ENCODE assay signal across 8 cellular contexts in the genomic region with DNA sequence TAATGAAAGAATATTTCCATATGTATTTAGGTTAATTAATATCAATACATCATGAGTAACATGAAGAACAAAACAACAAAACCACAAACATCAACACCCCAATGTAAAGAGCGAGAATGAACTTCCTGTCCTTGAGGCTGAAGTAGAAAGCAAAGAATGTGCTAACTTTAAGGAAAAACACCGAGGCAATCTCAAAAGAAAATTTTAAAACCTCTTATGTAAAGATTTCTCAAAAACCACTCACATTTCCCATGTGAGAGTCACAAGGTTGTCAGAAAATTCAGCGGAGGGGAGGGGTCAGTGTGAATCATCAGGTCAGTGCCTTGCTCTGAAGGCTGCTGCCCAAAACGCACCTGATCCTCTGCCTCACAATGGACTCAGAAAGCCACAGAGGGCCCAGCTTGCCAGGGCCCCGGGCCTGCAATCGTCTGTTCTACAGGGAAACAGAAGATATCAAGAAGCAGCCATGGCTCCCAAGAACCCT. TPM values are rescaled to one million over a fixed set of nuclear protein-coding genes. Genes with fewer than 3 reads are reported as not detected.
DNase-seq lines count a peak whose midpoint lies in the region; ATAC-seq and TF ChIP-seq lines count a peak whose summit lies in the region.

No MANE protein-coding gene starts in this region.

- intact Hi-C loops in Calu3 (cut with micrococcal nuclease; ENCODE audit: unreplicated experiment) (no loop called here), Caco-2 (cut with micrococcal nuclease; ENCODE audit: unreplicated experiment) (loop anchor here (2.0 kb wide), 1 partner anchor 13 kb away; the partner anchor contains the start of gene NPC1)

- H3K27me3 Mint-ChIP-seq in Calu3 (ENCODE audit: unreplicated experiment) (no peaks in the 10 kb centered on the region), Caco-2 (ENCODE audit: insufficient read depth, unreplicated experiment) (no peaks in the 10 kb centered on the region)
- no peaks in the 10 kb centered on the region for H3K27me3 Mint-ChIP-seq in naive thymus-derived CD8-positive, alpha-beta T cell
- no peaks in the 10 kb centered on the region for H3K27me3 Mint-ChIP-seq in stimulated activated naive B cell treated with anti-CD40 and anti-IgM and Interleukin-4, amounts not matched to agents 10 μg/mL and 1 μg/mL and 100 μg/mL, for 72 hours

- BruUV-seq in Calu3 (replicated peaks; lab: Mats Ljungman, UMichigan) (no TSS peak), Caco-2 (replicated peaks; lab: Mats Ljungman, UMichigan) (no TSS peak)

- POLR2A ChIA-PET in RWPE1 (lab: Yijun Ruan, JAX; ENCODE audit: low non-redundant PET): no interaction called here
- POLR2A ChIA-PET in naive thymus-derived CD8-positive, alpha-beta T cell (lab: Charles Lee): interaction anchor here (1.2 kb wide), 1 partner anchor 11 kb away, joined by 5 read pairs; no protein-coding TSS in a partner anchor
- POLR2A ChIA-PET in Caco-2 (lab: Charles Lee): no interaction called here

- DNase-seq in Calu3 (no peak), RWPE1 (ENCODE audit: low spot score) (peak; percentile 54), NCI-H2171 treated with DMSO at 0.1 percent for 48 hours (lab: John Stamatoyannopoulos, UW) (no peak), Caco-2 (no peak)
- DNase-seq in central memory CD4-positive, alpha-beta T cell: peak; percentile 48
- DNase-seq in naive thymus-derived CD8-positive, alpha-beta T cell: peak in 4 of 10 donors; percentile 6 to 21 (median 10)
- no peak for DNase-seq in stimulated activated naive B cell treated with anti-CD40 and anti-IgM and Interleukin-4, amounts not matched to agents 10 μg/mL and 1 μg/mL and 100 μg/mL, for 72 hours

- H3K4me3 ChIP-seq in Caco-2 (ENCODE audit: low read depth, low read length): no peak overlapping the region

- peak overlapping the region; percentile 62 for H3K27ac ChIP-seq in RWPE1

- peak; percentile 33 to 35 for ATAC-seq in naive thymus-derived CD8-positive, alpha-beta T cell
- ATAC-seq in HG03432 (IDR thresholded peaks at IDR 0.05; ENCODE audit: unreplicated experiment): no peak
- ATAC-seq in stimulated activated naive B cell treated with anti-CD40 and anti-IgM and Interleukin-4, amounts not matched to agents 10 μg/mL and 1 μg/mL and 100 μg/mL, for 72 hours (replicated peaks): no peak

- peak overlapping the region; percentile 37 for H3K27ac Mint-ChIP-seq in Calu3 (ENCODE audit: unreplicated experiment)
- peak overlapping the region; percentile 81 to 94 (median 90) for H3K27ac Mint-ChIP-seq in naive thymus-derived CD8-positive, alpha-beta T cell
- no peak overlapping the region for H3K27ac Mint-ChIP-seq in stimulated activated naive B cell treated with anti-CD40 and anti-IgM and Interleukin-4, amounts not matched to agents 10 μg/mL and 1 μg/mL and 100 μg/mL, for 72 hours
- no peak overlapping the region for H3K27ac Mint-ChIP-seq in Caco-2 (ENCODE audit: unreplicated experiment)

- H3K27me3 ChIP-seq in Caco-2 (replicated peaks; ENCODE audit: control insufficient read depth, insufficient read depth, low read length): no peaks in the 10 kb centered on the region

- no peaks in the 10 kb centered on the region for H3K36me3 ChIP-seq in Caco-2 (ENCODE audit: control insufficient read depth, insufficient read depth, low read length)

- no peaks in the 10 kb centered on the region for H3K9me3 ChIP-seq in Caco-2

- peaks cover 15% of the 10 kb centered on the region for H3K4me1 ChIP-seq in Caco-2

- H3K4me1 Mint-ChIP-seq in Calu3 (ENCODE audit: low read depth, unreplicated experiment) (peaks cover 30% of the 10 kb centered on the region), Caco-2 (ENCODE audit: low read depth, unreplicated experiment) (no peaks in the 10 kb centered on the region)
- H3K4me1 Mint-ChIP-seq in naive thymus-derived CD8-positive, alpha-beta T cell: peaks cover 13 to 67% (median 38%) of the 10 kb centered on the region in 4 donors
- peaks cover 13 to 21% of the 10 kb centered on the region in 2 donors for H3K4me1 Mint-ChIP-seq in stimulated activated naive B cell treated with anti-CD40 and anti-IgM and Interleukin-4, amounts not matched to agents 10 μg/mL and 1 μg/mL and 100 μg/mL, for 72 hours

- TF ChIP-seq CTCF in Calu3 (IDR thresholded peaks at IDR 0.05; ENCODE audit: unreplicated experiment) (no peak), RWPE1 (conservative IDR thresholded peaks at IDR 0.05; ENCODE audit: low read depth) (no peak), Caco-2 (IDR thresholded peaks at IDR 0.05; ENCODE audit: insufficient read depth in 1 of 2, low read depth in 1 of 2, low read length in 1 of 2, severe bottlenecking in 1 of 2, unreplicated experiment in 1 of 2) (no peak)

- H3K36me3 Mint-ChIP-seq in Calu3 (ENCODE audit: insufficient read depth, unreplicated experiment) (peaks cover 48% of the 10 kb centered on the region), Caco-2 (ENCODE audit: insufficient read depth, unreplicated experiment) (peaks cover 19% of the 10 kb centered on the region)
- H3K36me3 Mint-ChIP-seq in naive thymus-derived CD8-positive, alpha-beta T cell: peaks cover 0 to 39% (median 13%) of the 10 kb centered on the region in 3 donors
- H3K36me3 Mint-ChIP-seq in stimulated activated naive B cell treated with anti-CD40 and anti-IgM and Interleukin-4, amounts not matched to agents 10 μg/mL and 1 μg/mL and 100 μg/mL, for 72 hours: peaks cover 34 to 51% of the 10 kb centered on the region in 2 donors

- H3K4me3 Mint-ChIP-seq in Calu3 (ENCODE audit: low read depth, unreplicated experiment) (peak overlapping the region; percentile 12), Caco-2 (ENCODE audit: unreplicated experiment) (no peak overlapping the region)
- peak overlapping the region; percentile 29 to 70 (median 62) for H3K4me3 Mint-ChIP-seq in naive thymus-derived CD8-positive, alpha-beta T cell
- no peak overlapping the region for H3K4me3 Mint-ChIP-seq in stimulated activated naive B cell treated with anti-CD40 and anti-IgM and Interleukin-4, amounts not matched to agents 10 μg/mL and 1 μg/mL and 100 μg/mL, for 72 hours

- H3K9me3 Mint-ChIP-seq in Calu3 (ENCODE audit: low read depth, unreplicated experiment) (no peaks in the 10 kb centered on the region), Caco-2 (ENCODE audit: unreplicated experiment) (no peaks in the 10 kb centered on the region)
- no peaks in the 10 kb centered on the region for H3K9me3 Mint-ChIP-seq in naive thymus-derived CD8-positive, alpha-beta T cell
- H3K9me3 Mint-ChIP-seq in stimulated activated naive B cell treated with anti-CD40 and anti-IgM and Interleukin-4, amounts not matched to agents 10 μg/mL and 1 μg/mL and 100 μg/mL, for 72 hours: no peaks in the 10 kb centered on the region

- CTCF ChIA-PET in Calu3 (lab: Charles Lee): no interaction called here
- CTCF ChIA-PET in RWPE1 (lab: Yijun Ruan, JAX): no interaction called here
- CTCF ChIA-PET in Caco-2 (lab: Charles Lee): no interaction called here

RNA-seq across cellular contexts. Expression of gene NPC1, which starts 12.3 kb away (rescaled TPM):
- 82.6 and 84.7 TPM in 2 replicates for total RNA-seq in Calu3 (2022)
- total RNA-seq in naive thymus-derived CD8-positive, alpha-beta T cell: 10 to 100 TPM; 34.9 to 38.8 TPM
- polyA plus RNA-seq in naive thymus-derived CD8-positive, alpha-beta T cell: 10 to 100 TPM in 2 of 3 donors, 1 to 10 TPM in 1; 5.0 to 15.5 (median 11.8) TPM
- 29.5 and 32.8 TPM in 2 replicates for total RNA-seq in Caco-2 (2022)

Comparison
In these comparisons a context has a peak if more than half of its experiments do, and no peak if none do; other contexts are left out.
1. DNase-seq: peak in RWPE1 (single experiment) and central memory CD4-positive, alpha-beta T cell (single experiment); none in Calu3 (single experiment), stimulated activated naive B cell treated with anti-CD40 and anti-IgM and Interleukin-4, amounts not matched to agents 10 μg/mL and 1 μg/mL and 100 μg/mL, for 72 hours (single experiment), NCI-H2171 treated with DMSO at 0.1 percent for 48 hours (single experiment) and Caco-2 (0 of 2).
2. H3K27ac Mint-ChIP-seq: peak in Calu3 (single experiment) and naive thymus-derived CD8-positive, alpha-beta T cell (10 of 10); none in stimulated activated naive B cell treated with anti-CD40 and anti-IgM and Interleukin-4, amounts not matched to agents 10 μg/mL and 1 μg/mL and 100 μg/mL, for 72 hours (single experiment) and Caco-2 (single experiment).
3. H3K4me3 Mint-ChIP-seq: peak in Calu3 (single experiment) and naive thymus-derived CD8-positive, alpha-beta T cell (10 of 10); none in stimulated activated naive B cell treated with anti-CD40 and anti-IgM and Interleukin-4, amounts not matched to agents 10 μg/mL and 1 μg/mL and 100 μg/mL, for 72 hours (0 of 2) and Caco-2 (single experiment).
4. ATAC-seq: peak in naive thymus-derived CD8-positive, alpha-beta T cell (2 of 2); none in HG03432 (single experiment) and stimulated activated naive B cell treated with anti-CD40 and anti-IgM and Interleukin-4, amounts not matched to agents 10 μg/mL and 1 μg/mL and 100 μg/mL, for 72 hours (0 of 2).